In the genomic region with DNA sequence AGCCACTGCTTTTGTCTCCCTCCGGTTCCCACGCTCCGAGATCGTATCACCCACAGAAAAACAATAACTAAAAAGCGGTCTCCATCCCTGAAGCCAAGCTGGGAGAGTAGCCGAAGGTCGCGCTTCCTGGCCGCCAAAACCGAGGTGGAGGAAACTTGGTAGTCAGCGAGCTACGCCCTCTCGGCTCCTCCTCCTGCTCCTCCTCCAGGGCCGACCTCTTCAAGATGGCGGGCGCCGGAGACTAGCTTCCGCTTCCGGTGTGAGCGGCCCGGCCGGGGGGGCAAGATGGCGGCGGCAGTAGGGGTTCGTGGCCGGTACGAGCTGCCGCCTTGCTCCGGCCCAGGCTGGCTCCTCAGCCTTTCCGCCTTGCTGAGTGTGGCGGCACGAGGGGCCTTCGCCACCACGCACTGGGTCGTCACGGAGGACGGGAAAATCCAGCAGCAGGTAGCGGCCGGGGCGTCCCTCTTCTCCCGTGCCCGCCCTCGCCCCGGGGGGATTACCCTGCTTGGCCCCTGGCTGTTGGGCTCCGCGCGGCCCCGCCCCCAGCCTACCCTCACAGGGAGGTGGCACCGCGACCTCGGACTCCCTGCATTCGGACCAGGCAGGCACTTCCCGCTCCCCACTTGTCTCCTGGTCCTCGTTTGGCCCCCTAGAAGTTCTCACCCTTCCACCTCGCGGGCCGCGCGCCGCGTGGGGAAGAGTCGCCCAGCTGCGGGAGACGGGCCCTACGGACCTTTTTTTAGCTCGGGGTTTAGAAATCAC, we compare ENCODE assay signal across 1 cellular context.
TF ChIP-seq lines count a peak whose summit lies in the region.

A gene with protein sequence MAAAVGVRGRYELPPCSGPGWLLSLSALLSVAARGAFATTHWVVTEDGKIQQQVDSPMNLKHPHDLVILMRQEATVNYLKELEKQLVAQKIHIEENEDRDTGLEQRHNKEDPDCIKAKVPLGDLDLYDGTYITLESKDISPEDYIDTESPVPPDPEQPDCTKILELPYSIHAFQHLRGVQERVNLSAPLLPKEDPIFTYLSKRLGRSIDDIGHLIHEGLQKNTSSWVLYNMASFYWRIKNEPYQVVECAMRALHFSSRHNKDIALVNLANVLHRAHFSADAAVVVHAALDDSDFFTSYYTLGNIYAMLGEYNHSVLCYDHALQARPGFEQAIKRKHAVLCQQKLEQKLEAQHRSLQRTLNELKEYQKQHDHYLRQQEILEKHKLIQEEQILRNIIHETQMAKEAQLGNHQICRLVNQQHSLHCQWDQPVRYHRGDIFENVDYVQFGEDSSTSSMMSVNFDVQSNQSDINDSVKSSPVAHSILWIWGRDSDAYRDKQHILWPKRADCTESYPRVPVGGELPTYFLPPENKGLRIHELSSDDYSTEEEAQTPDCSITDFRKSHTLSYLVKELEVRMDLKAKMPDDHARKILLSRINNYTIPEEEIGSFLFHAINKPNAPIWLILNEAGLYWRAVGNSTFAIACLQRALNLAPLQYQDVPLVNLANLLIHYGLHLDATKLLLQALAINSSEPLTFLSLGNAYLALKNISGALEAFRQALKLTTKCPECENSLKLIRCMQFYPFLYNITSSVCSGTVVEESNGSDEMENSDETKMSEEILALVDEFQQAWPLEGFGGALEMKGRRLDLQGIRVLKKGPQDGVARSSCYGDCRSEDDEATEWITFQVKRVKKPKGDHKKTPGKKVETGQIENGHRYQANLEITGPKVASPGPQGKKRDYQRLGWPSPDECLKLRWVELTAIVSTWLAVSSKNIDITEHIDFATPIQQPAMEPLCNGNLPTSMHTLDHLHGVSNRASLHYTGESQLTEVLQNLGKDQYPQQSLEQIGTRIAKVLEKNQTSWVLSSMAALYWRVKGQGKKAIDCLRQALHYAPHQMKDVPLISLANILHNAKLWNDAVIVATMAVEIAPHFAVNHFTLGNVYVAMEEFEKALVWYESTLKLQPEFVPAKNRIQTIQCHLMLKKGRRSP (plus strand): TSS at position 251 of the 762 bp plus-strand sequence. CDS start 35 bp downstream, at position 286.

TF ChIP-seq in HepG2, 621 proteins besides CTCF, POLR2A, EP300 and RAD21 (continued from another document and continues in another):
- TF ChIP-seq, protein P1, sequence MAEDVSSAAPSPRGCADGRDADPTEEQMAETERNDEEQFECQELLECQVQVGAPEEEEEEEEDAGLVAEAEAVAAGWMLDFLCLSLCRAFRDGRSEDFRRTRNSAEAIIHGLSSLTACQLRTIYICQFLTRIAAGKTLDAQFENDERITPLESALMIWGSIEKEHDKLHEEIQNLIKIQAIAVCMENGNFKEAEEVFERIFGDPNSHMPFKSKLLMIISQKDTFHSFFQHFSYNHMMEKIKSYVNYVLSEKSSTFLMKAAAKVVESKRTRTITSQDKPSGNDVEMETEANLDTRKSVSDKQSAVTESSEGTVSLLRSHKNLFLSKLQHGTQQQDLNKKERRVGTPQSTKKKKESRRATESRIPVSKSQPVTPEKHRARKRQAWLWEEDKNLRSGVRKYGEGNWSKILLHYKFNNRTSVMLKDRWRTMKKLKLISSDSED (CRISPR knock-in tag; IDR thresholded peaks at IDR 0.05) = 0 out of 2 replicates have a peak, but pooled peaks have one; percentile 36
- TF ChIP-seq ZSCAN25 (CRISPR knock-in tag; IDR thresholded peaks at IDR 0.05) (0 out of 2 replicates have a peak, but pooled peaks have one; percentile 31), CEBPB (IDR thresholded peaks at IDR 0.05; ENCODE audit: borderline replicate concordance, low read depth, low read length) (no peak), XRCC5 (optimal IDR thresholded peaks at IDR 0.05; ENCODE audit: low read length) (peak; percentile 42), ZNF33B (CRISPR knock-in tag; IDR thresholded peaks at IDR 0.05) (no peak), PHB2 (IDR thresholded peaks at IDR 0.05; ENCODE audit: partially characterized antibody) (no peak), NR2F2 (IDR thresholded peaks at IDR 0.05; ENCODE audit: borderline replicate concordance, low read depth) (no peak), ZNF670 (CRISPR knock-in tag; IDR thresholded peaks at IDR 0.05; ENCODE audit: borderline replicate concordance) (peak; percentile 73; the same call in 1 of the 2 replicates), MAF1 (CRISPR knock-in tag; IDR thresholded peaks at IDR 0.05; ENCODE audit: borderline replicate concordance) (peak; percentile 79; the same call in 1 of the 2 replicates), SNRNP70 (IDR thresholded peaks at IDR 0.05; ENCODE audit: low read depth, low read length) (no peak), SPEN (CRISPR knock-in tag; IDR thresholded peaks at IDR 0.05; ENCODE audit: low read depth) (peak; percentile 81), KAT8 (CRISPR knock-in tag; IDR thresholded peaks at IDR 0.05) (peak; percentile 96), ZNF782 (CRISPR knock-in tag; IDR thresholded peaks at IDR 0.05; ENCODE audit: borderline replicate concordance) (peak; percentile 83; the same call in 1 of the 2 replicates), RBAK (CRISPR knock-in tag; IDR thresholded peaks at IDR 0.05) (peak; percentile 56; the same call in 1 of the 2 replicates), PPARG (CRISPR knock-in tag; conservative IDR thresholded peaks at IDR 0.05) (peak; percentile 21; the same call in 1 of the 2 replicates), CHD4 (IDR thresholded peaks at IDR 0.05; ENCODE audit: borderline replicate concordance, low read length) (no peak), KAT7 (CRISPR knock-in tag; IDR thresholded peaks at IDR 0.05; ENCODE audit: borderline replicate concordance) (peak; percentile 34; the same call in 1 of the 2 replicates), MYC (CRISPR knock-in tag; IDR thresholded peaks at IDR 0.05; ENCODE audit: borderline replicate concordance) (peak; percentile 74), ZNF230 (CRISPR knock-in tag; IDR thresholded peaks at IDR 0.05) (peak; percentile 80; the same call in 1 of the 2 replicates), MIER3 (CRISPR knock-in tag; IDR thresholded peaks at IDR 0.05; ENCODE audit: borderline replicate concordance) (peak; percentile 2; the same call in 1 of the 2 replicates), RXRB (CRISPR knock-in tag; IDR thresholded peaks at IDR 0.05; ENCODE audit: borderline replicate concordance) (peak; percentile 61), MXI1 (IDR thresholded peaks at IDR 0.05; ENCODE audit: borderline replicate concordance, low read depth, low read length) (peak; percentile 11; the same call in 1 of the 3 replicates), POLR2G (IDR thresholded peaks at IDR 0.05; ENCODE audit: low read depth, low read length) (peak; percentile 98), EHMT2 (IDR thresholded peaks at IDR 0.05; ENCODE audit: borderline replicate concordance, low read depth, low read length) (peak; percentile 62; the same call in 1 of the 2 replicates), SAFB2 (CRISPR knock-in tag; IDR thresholded peaks at IDR 0.05; ENCODE audit: borderline replicate concordance, low read depth) (peak; percentile 86; the same call in 1 of the 2 replicates), DMAP1 (CRISPR knock-in tag; IDR thresholded peaks at IDR 0.05) (peak; percentile 84), ZNF589 (CRISPR knock-in tag; conservative IDR thresholded peaks at IDR 0.05) (peak; percentile 78; the same call in 1 of the 2 replicates), BHLHE40 (IDR thresholded peaks at IDR 0.05; ENCODE audit: low read length) (no peak; the same call in 1 of the 2 replicates)
- TF ChIP-seq, protein P2, sequence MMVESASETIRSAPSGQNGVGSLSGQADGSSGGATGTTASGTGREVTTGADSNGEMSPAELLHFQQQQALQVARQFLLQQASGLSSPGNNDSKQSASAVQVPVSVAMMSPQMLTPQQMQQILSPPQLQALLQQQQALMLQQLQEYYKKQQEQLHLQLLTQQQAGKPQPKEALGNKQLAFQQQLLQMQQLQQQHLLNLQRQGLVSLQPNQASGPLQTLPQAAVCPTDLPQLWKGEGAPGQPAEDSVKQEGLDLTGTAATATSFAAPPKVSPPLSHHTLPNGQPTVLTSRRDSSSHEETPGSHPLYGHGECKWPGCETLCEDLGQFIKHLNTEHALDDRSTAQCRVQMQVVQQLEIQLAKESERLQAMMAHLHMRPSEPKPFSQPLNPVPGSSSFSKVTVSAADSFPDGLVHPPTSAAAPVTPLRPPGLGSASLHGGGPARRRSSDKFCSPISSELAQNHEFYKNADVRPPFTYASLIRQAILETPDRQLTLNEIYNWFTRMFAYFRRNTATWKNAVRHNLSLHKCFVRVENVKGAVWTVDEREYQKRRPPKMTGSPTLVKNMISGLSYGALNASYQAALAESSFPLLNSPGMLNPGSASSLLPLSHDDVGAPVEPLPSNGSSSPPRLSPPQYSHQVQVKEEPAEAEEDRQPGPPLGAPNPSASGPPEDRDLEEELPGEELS (CRISPR knock-in tag; IDR thresholded peaks at IDR 0.05) = peak; percentile 57; the same call in 1 of the 2 replicates
- TF ChIP-seq, protein P3, sequence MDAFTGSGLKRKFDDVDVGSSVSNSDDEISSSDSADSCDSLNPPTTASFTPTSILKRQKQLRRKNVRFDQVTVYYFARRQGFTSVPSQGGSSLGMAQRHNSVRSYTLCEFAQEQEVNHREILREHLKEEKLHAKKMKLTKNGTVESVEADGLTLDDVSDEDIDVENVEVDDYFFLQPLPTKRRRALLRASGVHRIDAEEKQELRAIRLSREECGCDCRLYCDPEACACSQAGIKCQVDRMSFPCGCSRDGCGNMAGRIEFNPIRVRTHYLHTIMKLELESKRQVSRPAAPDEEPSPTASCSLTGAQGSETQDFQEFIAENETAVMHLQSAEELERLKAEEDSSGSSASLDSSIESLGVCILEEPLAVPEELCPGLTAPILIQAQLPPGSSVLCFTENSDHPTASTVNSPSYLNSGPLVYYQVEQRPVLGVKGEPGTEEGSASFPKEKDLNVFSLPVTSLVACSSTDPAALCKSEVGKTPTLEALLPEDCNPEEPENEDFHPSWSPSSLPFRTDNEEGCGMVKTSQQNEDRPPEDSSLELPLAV (CRISPR knock-in tag; conservative IDR thresholded peaks at IDR 0.05; ENCODE audit: low read depth) = no peak
- TF ChIP-seq, protein P4, sequence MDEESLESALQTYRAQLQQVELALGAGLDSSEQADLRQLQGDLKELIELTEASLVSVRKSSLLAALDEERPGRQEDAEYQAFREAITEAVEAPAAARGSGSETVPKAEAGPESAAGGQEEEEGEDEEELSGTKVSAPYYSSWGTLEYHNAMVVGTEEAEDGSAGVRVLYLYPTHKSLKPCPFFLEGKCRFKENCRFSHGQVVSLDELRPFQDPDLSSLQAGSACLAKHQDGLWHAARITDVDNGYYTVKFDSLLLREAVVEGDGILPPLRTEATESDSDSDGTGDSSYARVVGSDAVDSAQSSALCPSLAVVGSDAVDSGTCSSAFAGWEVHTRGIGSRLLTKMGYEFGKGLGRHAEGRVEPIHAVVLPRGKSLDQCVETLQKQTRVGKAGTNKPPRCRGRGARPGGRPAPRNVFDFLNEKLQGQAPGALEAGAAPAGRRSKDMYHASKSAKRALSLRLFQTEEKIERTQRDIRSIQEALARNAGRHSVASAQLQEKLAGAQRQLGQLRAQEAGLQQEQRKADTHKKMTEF (CRISPR knock-in tag; IDR thresholded peaks at IDR 0.05) = peak; percentile 93; the same call in 1 of the 2 replicates
- TF ChIP-seq, protein P5, sequence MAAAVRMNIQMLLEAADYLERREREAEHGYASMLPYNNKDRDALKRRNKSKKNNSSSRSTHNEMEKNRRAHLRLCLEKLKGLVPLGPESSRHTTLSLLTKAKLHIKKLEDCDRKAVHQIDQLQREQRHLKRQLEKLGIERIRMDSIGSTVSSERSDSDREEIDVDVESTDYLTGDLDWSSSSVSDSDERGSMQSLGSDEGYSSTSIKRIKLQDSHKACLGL (CRISPR knock-in tag; IDR thresholded peaks at IDR 0.05) = peak; percentile 69; the same call in 1 of the 2 replicates
- TF ChIP-seq, protein P6, sequence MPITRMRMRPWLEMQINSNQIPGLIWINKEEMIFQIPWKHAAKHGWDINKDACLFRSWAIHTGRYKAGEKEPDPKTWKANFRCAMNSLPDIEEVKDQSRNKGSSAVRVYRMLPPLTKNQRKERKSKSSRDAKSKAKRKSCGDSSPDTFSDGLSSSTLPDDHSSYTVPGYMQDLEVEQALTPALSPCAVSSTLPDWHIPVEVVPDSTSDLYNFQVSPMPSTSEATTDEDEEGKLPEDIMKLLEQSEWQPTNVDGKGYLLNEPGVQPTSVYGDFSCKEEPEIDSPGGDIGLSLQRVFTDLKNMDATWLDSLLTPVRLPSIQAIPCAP (CRISPR knock-in tag; IDR thresholded peaks at IDR 0.05; ENCODE audit: low read depth) = no peak
- TF ChIP-seq, protein P7, sequence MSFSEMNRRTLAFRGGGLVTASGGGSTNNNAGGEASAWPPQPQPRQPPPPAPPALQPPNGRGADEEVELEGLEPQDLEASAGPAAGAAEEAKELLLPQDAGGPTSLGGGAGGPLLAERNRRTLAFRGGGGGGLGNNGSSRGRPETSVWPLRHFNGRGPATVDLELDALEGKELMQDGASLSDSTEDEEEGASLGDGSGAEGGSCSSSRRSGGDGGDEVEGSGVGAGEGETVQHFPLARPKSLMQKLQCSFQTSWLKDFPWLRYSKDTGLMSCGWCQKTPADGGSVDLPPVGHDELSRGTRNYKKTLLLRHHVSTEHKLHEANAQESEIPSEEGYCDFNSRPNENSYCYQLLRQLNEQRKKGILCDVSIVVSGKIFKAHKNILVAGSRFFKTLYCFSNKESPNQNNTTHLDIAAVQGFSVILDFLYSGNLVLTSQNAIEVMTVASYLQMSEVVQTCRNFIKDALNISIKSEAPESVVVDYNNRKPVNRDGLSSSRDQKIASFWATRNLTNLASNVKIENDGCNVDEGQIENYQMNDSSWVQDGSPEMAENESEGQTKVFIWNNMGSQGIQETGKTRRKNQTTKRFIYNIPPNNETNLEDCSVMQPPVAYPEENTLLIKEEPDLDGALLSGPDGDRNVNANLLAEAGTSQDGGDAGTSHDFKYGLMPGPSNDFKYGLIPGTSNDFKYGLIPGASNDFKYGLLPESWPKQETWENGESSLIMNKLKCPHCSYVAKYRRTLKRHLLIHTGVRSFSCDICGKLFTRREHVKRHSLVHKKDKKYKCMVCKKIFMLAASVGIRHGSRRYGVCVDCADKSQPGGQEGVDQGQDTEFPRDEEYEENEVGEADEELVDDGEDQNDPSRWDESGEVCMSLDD (CRISPR knock-in tag; IDR thresholded peaks at IDR 0.05; ENCODE audit: borderline replicate concordance) = peak; percentile 64; the same call in 1 of the 2 replicates
- TF ChIP-seq, protein P8, sequence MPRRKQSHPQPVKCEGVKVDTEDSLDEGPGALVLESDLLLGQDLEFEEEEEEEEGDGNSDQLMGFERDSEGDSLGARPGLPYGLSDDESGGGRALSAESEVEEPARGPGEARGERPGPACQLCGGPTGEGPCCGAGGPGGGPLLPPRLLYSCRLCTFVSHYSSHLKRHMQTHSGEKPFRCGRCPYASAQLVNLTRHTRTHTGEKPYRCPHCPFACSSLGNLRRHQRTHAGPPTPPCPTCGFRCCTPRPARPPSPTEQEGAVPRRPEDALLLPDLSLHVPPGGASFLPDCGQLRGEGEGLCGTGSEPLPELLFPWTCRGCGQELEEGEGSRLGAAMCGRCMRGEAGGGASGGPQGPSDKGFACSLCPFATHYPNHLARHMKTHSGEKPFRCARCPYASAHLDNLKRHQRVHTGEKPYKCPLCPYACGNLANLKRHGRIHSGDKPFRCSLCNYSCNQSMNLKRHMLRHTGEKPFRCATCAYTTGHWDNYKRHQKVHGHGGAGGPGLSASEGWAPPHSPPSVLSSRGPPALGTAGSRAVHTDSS (CRISPR knock-in tag; conservative IDR thresholded peaks at IDR 0.05) = no peak
- TF ChIP-seq, protein P9, sequence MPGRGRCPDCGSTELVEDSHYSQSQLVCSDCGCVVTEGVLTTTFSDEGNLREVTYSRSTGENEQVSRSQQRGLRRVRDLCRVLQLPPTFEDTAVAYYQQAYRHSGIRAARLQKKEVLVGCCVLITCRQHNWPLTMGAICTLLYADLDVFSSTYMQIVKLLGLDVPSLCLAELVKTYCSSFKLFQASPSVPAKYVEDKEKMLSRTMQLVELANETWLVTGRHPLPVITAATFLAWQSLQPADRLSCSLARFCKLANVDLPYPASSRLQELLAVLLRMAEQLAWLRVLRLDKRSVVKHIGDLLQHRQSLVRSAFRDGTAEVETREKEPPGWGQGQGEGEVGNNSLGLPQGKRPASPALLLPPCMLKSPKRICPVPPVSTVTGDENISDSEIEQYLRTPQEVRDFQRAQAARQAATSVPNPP (CRISPR knock-in tag; IDR thresholded peaks at IDR 0.05) = 0 out of 2 replicates have a peak, but pooled peaks have one; percentile 42
